In the genomic region with DNA sequence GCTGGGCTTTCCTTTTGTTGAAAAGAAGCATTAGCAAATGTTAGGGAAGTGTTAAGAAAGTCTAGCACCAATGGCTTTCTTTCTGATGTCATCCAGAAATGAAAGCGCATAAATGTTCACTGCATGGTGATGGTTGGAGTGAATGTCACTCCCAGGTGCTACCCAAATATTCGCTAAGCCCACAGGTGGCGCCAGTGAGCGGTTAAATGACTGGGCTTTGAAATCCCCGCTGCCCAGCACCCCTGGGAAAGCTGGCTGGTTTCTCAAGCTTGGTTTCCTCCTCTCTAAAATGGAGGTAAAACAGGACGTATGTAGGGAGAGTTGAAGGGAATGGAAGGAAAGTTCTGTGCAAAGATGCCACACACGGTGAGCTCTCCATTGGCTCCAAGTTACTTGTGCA, we compare ENCODE assay signal across 9 cellular contexts.
DNase-seq lines count a peak whose midpoint lies in the region; ATAC-seq and TF ChIP-seq lines count a peak whose summit lies in the region.
"Had no signal": no experiment of that assay in that cellular context is flagged by ENCODE, and none has a peak within 500 bp of the region (broad histone marks: within the 10 kb centered on the region; RNA-seq: fewer than 3 reads in every experiment).

No MANE protein-coding gene starts in this region.

- no peak overlapping the region for H3K27ac Mint-ChIP-seq in natural killer cell treated with Interleukin-12 subunit alpha and Interleukin-12 subunit beta and Interleukin-15 and Interleukin-18, amount 100 ng/mL, for 72 hours

- peaks cover 2 to 6% of the 10 kb centered on the region in 2 donors for H3K27me3 Mint-ChIP-seq in natural killer cell treated with Interleukin-12 subunit alpha and Interleukin-12 subunit beta and Interleukin-15 and Interleukin-18, amount 100 ng/mL, for 72 hours

- H3K4me1 ChIP-seq in Karpas-422 (ENCODE audit: low read length), result no peaks in the 10 kb centered on the region
- H3K4me1 ChIP-seq in mucosa of descending colon (ENCODE audit: low read depth), result no peaks in the 10 kb centered on the region

- H3K4me3 ChIP-seq in Karpas-422 (ENCODE audit: low read length) (no peak overlapping the region), astrocyte of the cerebellum (ENCODE audit: low read depth, low read length) (no peak overlapping the region), mucosa of descending colon (no peak overlapping the region)
- H3K4me3 ChIP-seq: BLaER1 treated with 17β-estradiol and CSF1 and Interleukin-3, amounts not matched to agents 10 nM and 100 nM had no signal

- H3K4me1 Mint-ChIP-seq in natural killer cell treated with Interleukin-12 subunit alpha and Interleukin-12 subunit beta and Interleukin-15 and Interleukin-18, amount 100 ng/mL, for 72 hours (ENCODE audit: low read depth in 2 of 2), result no peaks in the 10 kb centered on the region

- no peak overlapping the region for H3K4me3 Mint-ChIP-seq in natural killer cell treated with Interleukin-12 subunit alpha and Interleukin-12 subunit beta and Interleukin-15 and Interleukin-18, amount 100 ng/mL, for 72 hours

- peak in 2 of 3 experiments; percentile 19 to 20 for DNase-seq in NCI-H1417 (lab: John Stamatoyannopoulos, UW)
- no peak for DNase-seq in NCI-H1417 treated with DMSO at 0.1 percent for 48 hours (lab: John Stamatoyannopoulos, UW)
- peak; percentile 88 for DNase-seq in Karpas-422
- DNase-seq in astrocyte of the cerebellum (ENCODE audit: low read depth), result no peak
- peak in 2 of 3 donors; percentile 60 to 61 for DNase-seq in mucosa of descending colon
- DNase-seq in natural killer cell treated with Interleukin-12 subunit alpha and Interleukin-12 subunit beta and Interleukin-15 and Interleukin-18, amount 100 ng/mL, for 72 hours (ENCODE audit: low spot score), result no peak

- no peaks in the 10 kb centered on the region for H3K36me3 ChIP-seq in Karpas-422 (ENCODE audit: insufficient read depth, low read length)
- no peaks in the 10 kb centered on the region for H3K36me3 ChIP-seq in mucosa of descending colon (ENCODE audit: low read depth)
- H3K36me3 ChIP-seq: BLaER1 treated with 17β-estradiol and CSF1 and Interleukin-3, amounts not matched to agents 10 nM and 100 nM had no signal

- no peaks in the 10 kb centered on the region for H3K27me3 ChIP-seq in Karpas-422 (ENCODE audit: low read length)
- H3K27me3 ChIP-seq: BLaER1 treated with 17β-estradiol and CSF1 and Interleukin-3, amounts not matched to agents 10 nM and 100 nM had no signal

- H3K36me3 Mint-ChIP-seq in natural killer cell treated with Interleukin-12 subunit alpha and Interleukin-12 subunit beta and Interleukin-15 and Interleukin-18, amount 100 ng/mL, for 72 hours, result no peaks in the 10 kb centered on the region

- peak; percentile 37 for TF ChIP-seq CTCF in astrocyte of the cerebellum (IDR thresholded peaks at IDR 0.05; ENCODE audit: low read depth, low read length, missing control alignments)
- no peak for TF ChIP-seq CTCF in mucosa of descending colon (IDR thresholded peaks at IDR 0.05)

- in situ Hi-C loops in astrocyte of the cerebellum (cut with HindIII; ENCODE audit: low sequenced_read_pairs), result no loop called here

- H3K9me3 ChIP-seq in Karpas-422 (ENCODE audit: low read length) (no peaks in the 10 kb centered on the region), mucosa of descending colon (no peaks in the 10 kb centered on the region)

- no peaks in the 10 kb centered on the region for H3K79me2 ChIP-seq in Karpas-422 (ENCODE audit: low read length)

- no peaks in the 10 kb centered on the region for H3K9me2 ChIP-seq in Karpas-422 (replicated peaks; ENCODE audit: insufficient read depth, low read length)

- no peak overlapping the region for H3K4me2 ChIP-seq in Karpas-422 (ENCODE audit: low read depth, low read length, poor library complexity, severe bottlenecking)
- H3K4me2 ChIP-seq: BLaER1 treated with 17β-estradiol and CSF1 and Interleukin-3, amounts not matched to agents 10 nM and 100 nM had no signal

- H4K20me1 ChIP-seq in Karpas-422 (ENCODE audit: insufficient read depth, low read depth, low read length), result no peaks in the 10 kb centered on the region
- H4K20me1 ChIP-seq: BLaER1 treated with 17β-estradiol and CSF1 and Interleukin-3, amounts not matched to agents 10 nM and 100 nM had no signal

- H3K9ac ChIP-seq in Karpas-422 (ENCODE audit: low read length), result no peak overlapping the region
- H3K9ac ChIP-seq: BLaER1 treated with 17β-estradiol and CSF1 and Interleukin-3, amounts not matched to agents 10 nM and 100 nM had no signal

- ATAC-seq in mucosa of descending colon (peak; percentile 49), HG03520 (IDR thresholded peaks at IDR 0.05; ENCODE audit: unreplicated experiment) (no peak), GM21529 (IDR thresholded peaks at IDR 0.05; ENCODE audit: unreplicated experiment) (no peak)
- ATAC-seq in natural killer cell treated with Interleukin-12 subunit alpha and Interleukin-12 subunit beta and Interleukin-15 and Interleukin-18, amount 100 ng/mL, for 72 hours, result no peak

- no peaks in the 10 kb centered on the region for H3K9me3 Mint-ChIP-seq in natural killer cell treated with Interleukin-12 subunit alpha and Interleukin-12 subunit beta and Interleukin-15 and Interleukin-18, amount 100 ng/mL, for 72 hours

- H3K27ac ChIP-seq in Karpas-422 (ENCODE audit: low read length), result no peak overlapping the region
- H3K27ac ChIP-seq: BLaER1 treated with 17β-estradiol and CSF1 and Interleukin-3, amounts not matched to agents 10 nM and 100 nM had no signal

- no peak overlapping the region for H2AFZ ChIP-seq in Karpas-422 (ENCODE audit: low read length)

- intact Hi-C loops in mucosa of descending colon (cut with DNase I, micrococcal nuclease), result no loop called here

Comparison
In these comparisons a context has a peak if more than half of its experiments do, and no peak if none do; other contexts are left out.
1. DNase-seq: peak in NCI-H1417 (2 of 3), Karpas-422 (single experiment) and mucosa of descending colon (2 of 3); none in NCI-H1417 treated with DMSO at 0.1 percent for 48 hours (single experiment), astrocyte of the cerebellum (single experiment) and natural killer cell treated with Interleukin-12 subunit alpha and Interleukin-12 subunit beta and Interleukin-15 and Interleukin-18, amount 100 ng/mL, for 72 hours (single experiment).